Comparison of ENCODE assay signal across 8 cellular contexts in genomic region chr6:17101422-17102257, GRCh38. TPM values are rescaled to one million over a fixed set of nuclear protein-coding genes. Genes with fewer than 3 reads are reported as not detected.
DNase-seq lines count a peak whose midpoint lies in the region; ATAC-seq and TF ChIP-seq lines count a peak whose summit lies in the region.

TSS of gene STMND1 (plus strand) at chr6:17102050. CDS start at chr6:17102258, 208 bp downstream.

- H3K27me3 ChIP-seq in NT2/D1 (ENCODE audit: insufficient read depth, insufficient read length), result peaks cover 33% of the 10 kb centered on the region
- H3K27me3 ChIP-seq in endodermal cell (ENCODE audit: control insufficient read depth, insufficient read depth, low read length, poor library complexity, severe bottlenecking), result peaks cover 33% of the 10 kb centered on the region
- peaks cover 22% of the 10 kb centered on the region for H3K27me3 ChIP-seq in mucosa of stomach (ENCODE audit: control insufficient read depth, insufficient read depth, low read length)

- H3K9me3 Mint-ChIP-seq in stimulated activated naive CD8-positive, alpha-beta T cell treated with anti-CD3 and anti-CD28 coated beads, Interleukin-15, Interleukin-2, amounts not matched to agents 100 ng/mL and 50 ng/mL, for 24 hours, result no peaks in the 10 kb centered on the region
- H3K9me3 Mint-ChIP-seq in endodermal cell, result no peaks in the 10 kb centered on the region

- H3K4me1 ChIP-seq in NT2/D1 (ENCODE audit: insufficient read depth, insufficient read length), result peaks cover 3% of the 10 kb centered on the region
- peaks cover 8% of the 10 kb centered on the region for H3K4me1 ChIP-seq in endodermal cell (ENCODE audit: control insufficient read depth, insufficient read depth, low read length)
- H3K4me1 ChIP-seq in mucosa of stomach (ENCODE audit: control insufficient read depth, insufficient read depth, low read length), result no peaks in the 10 kb centered on the region

- no peak within 1 kb of the TSS for H3K27ac Mint-ChIP-seq in stimulated activated naive CD8-positive, alpha-beta T cell treated with anti-CD3 and anti-CD28 coated beads, Interleukin-15, Interleukin-2, amounts not matched to agents 100 ng/mL and 50 ng/mL, for 24 hours
- peak within 1 kb of the TSS; percentile 40 for H3K27ac Mint-ChIP-seq in endodermal cell

- TF ChIP-seq CTCF in endodermal cell (conservative IDR thresholded peaks at IDR 0.05), result no peak

- H3K4me3 Mint-ChIP-seq in stimulated activated naive CD8-positive, alpha-beta T cell treated with anti-CD3 and anti-CD28 coated beads, Interleukin-15, Interleukin-2, amounts not matched to agents 100 ng/mL and 50 ng/mL, for 24 hours, result peak within 1 kb of the TSS; percentile 66
- peak within 1 kb of the TSS; percentile 64 for H3K4me3 Mint-ChIP-seq in endodermal cell

- H3K27me3 Mint-ChIP-seq in stimulated activated naive CD8-positive, alpha-beta T cell treated with anti-CD3 and anti-CD28 coated beads, Interleukin-15, Interleukin-2, amounts not matched to agents 100 ng/mL and 50 ng/mL, for 24 hours, result peaks cover 61% of the 10 kb centered on the region
- peaks cover 49% of the 10 kb centered on the region for H3K27me3 Mint-ChIP-seq in endodermal cell (ENCODE audit: insufficient read depth)

- peak within 1 kb of the TSS; percentile 45 for H3K4me3 ChIP-seq in NT2/D1 (ENCODE audit: insufficient read length, low read depth)
- H3K4me3 ChIP-seq in endodermal cell (ENCODE audit: low read length), result peak within 1 kb of the TSS; percentile 82
- H3K4me3 ChIP-seq in mucosa of stomach (ENCODE audit: low read length), result no peak within 1 kb of the TSS

- H3K9me3 ChIP-seq in NT2/D1 (ENCODE audit: insufficient read depth, low read length), result no peaks in the 10 kb centered on the region
- H3K9me3 ChIP-seq in endodermal cell (ENCODE audit: control insufficient read depth, low read length), result no peaks in the 10 kb centered on the region
- no peaks in the 10 kb centered on the region for H3K9me3 ChIP-seq in mucosa of stomach (ENCODE audit: control insufficient read depth, low read length)

- no peaks in the 10 kb centered on the region for H3K36me3 Mint-ChIP-seq in stimulated activated naive CD8-positive, alpha-beta T cell treated with anti-CD3 and anti-CD28 coated beads, Interleukin-15, Interleukin-2, amounts not matched to agents 100 ng/mL and 50 ng/mL, for 24 hours (ENCODE audit: low read depth)
- H3K36me3 Mint-ChIP-seq in endodermal cell (ENCODE audit: low read depth), result no peaks in the 10 kb centered on the region

- H3K9ac ChIP-seq in NT2/D1 (ENCODE audit: insufficient read length, low read depth) (no peak within 1 kb of the TSS), endodermal cell (ENCODE audit: extremely low read depth, low read length, poor library complexity, severe bottlenecking) (peak within 1 kb of the TSS; percentile 56), mucosa of stomach (ENCODE audit: low read length) (peak within 1 kb of the TSS; percentile 19)

- no peak for DNase-seq in stimulated activated naive CD8-positive, alpha-beta T cell treated with anti-CD3 and anti-CD28 coated beads, Interleukin-15, Interleukin-2, amounts not matched to agents 100 U/mL and 50 U/mL, for 24 hours
- DNase-seq in NT2/D1 (ENCODE audit: low read depth, low spot score) (no peak), endodermal cell (peak; percentile 83), DMS114 treated with DMSO at 0.1 percent for 48 hours (lab: John Stamatoyannopoulos, UW; ENCODE audit: unreplicated experiment) (no peak)

- no peak for ATAC-seq in stimulated activated naive CD8-positive, alpha-beta T cell treated with anti-CD3 and anti-CD28 coated beads, Interleukin-15, Interleukin-2, amounts not matched to agents 100 U/mL and 50 U/mL, for 24 hours
- ATAC-seq in HG03159 (IDR thresholded peaks at IDR 0.05; ENCODE audit: unreplicated experiment) (no peak), GM21529 (IDR thresholded peaks at IDR 0.05; ENCODE audit: unreplicated experiment) (no peak)

- peaks cover 7% of the 10 kb centered on the region for H3K4me1 Mint-ChIP-seq in stimulated activated naive CD8-positive, alpha-beta T cell treated with anti-CD3 and anti-CD28 coated beads, Interleukin-15, Interleukin-2, amounts not matched to agents 100 ng/mL and 50 ng/mL, for 24 hours (ENCODE audit: low read depth)
- peaks cover 14% of the 10 kb centered on the region for H3K4me1 Mint-ChIP-seq in endodermal cell

- WGBS in endodermal cell (ENCODE audit: insufficient coverage in 1 of 2, insufficient read length in 1 of 2), 2 experiments, result 11 to 13% methylated on average over 34 to 57 of the region's 57 CpGs

- H3K27ac ChIP-seq in endodermal cell (ENCODE audit: low read depth, low read length), result no peak within 1 kb of the TSS

- no peaks in the 10 kb centered on the region for H3K36me3 ChIP-seq in NT2/D1 (ENCODE audit: insufficient read depth, insufficient read length, low read length)
- no peaks in the 10 kb centered on the region for H3K36me3 ChIP-seq in endodermal cell (ENCODE audit: control insufficient read depth, insufficient read depth, low read length)
- no peaks in the 10 kb centered on the region for H3K36me3 ChIP-seq in mucosa of stomach (ENCODE audit: control insufficient read depth, insufficient read depth, low read length)

RNA-seq across cellular contexts. Expression of gene STMND1, which starts in this region (rescaled TPM):
- under 1 TPM in 1 of 2 donors, not detected in 1; 0.18 TPM for total RNA-seq in endodermal cell
- not detected for polyA plus RNA-seq in endodermal cell (2013, experiment 1 of 2)
- not detected for polyA plus RNA-seq in endodermal cell (2013, experiment 2 of 2)

Comparison
In these comparisons a context has a peak if more than half of its experiments do, and no peak if none do; other contexts are left out.
1. Peak in DNase-seq, H3K4me3 ChIP-seq and H3K9ac ChIP-seq in endodermal cell; RNA of the gene not detected or under 1 TPM.